In the genomic region with DNA sequence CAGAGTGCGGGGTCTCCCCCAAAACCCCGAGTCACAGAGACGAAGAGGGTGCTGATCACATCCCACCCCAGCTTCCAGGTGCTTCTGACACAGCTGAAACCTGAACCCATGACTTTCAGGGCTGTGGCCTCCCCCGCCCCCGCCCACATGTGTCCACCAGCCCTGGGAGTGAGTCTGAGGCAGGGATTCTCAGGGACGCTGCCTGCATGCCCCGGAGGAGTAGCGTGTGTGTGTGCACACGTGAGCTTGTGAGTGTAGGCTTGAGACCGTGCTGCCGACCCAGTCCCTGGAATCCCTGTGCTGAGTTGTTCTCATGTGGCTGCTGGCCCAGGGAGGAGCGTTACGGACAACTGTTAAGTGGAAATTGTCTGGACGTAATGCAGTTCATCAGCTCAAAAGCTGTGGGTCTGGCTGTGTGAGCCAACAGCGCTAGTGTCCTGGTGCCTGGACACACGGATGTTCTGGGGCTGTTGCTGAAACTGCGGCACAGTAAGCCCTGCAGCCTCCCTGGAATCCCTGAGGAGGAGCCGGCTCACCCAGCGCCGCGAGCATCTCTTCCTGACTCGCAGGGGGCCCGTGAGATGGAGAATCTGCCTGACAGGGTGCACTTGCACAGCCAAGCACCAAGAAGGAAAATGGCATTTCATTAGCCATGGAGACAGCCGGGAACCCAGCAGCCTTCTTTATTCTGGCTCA, we compare ENCODE assay signal across 18 cellular contexts.
"Had no signal": no experiment of that assay in that cellular context is flagged by ENCODE, and none has a peak within 500 bp of the region (broad histone marks: within the 10 kb centered on the region; RNA-seq: fewer than 3 reads in every experiment).

No MANE protein-coding gene starts in this region.

- H3K9me3 Mint-ChIP-seq: activated CD4-positive, alpha-beta memory T cell treated with anti-CD3 and anti-CD28 coated beads for 36 hours; activated naive CD4-positive, alpha-beta T cell treated with anti-CD3 and anti-CD28 coated beads for 36 hours; natural killer cell had no signal

- H3K36me3 Mint-ChIP-seq: activated CD4-positive, alpha-beta memory T cell treated with anti-CD3 and anti-CD28 coated beads for 36 hours; natural killer cell had no signal

- H3K4me3 ChIP-seq: body of pancreas, esophagus squamous epithelium, lower lobe of right lung, tibial artery, uterus had no signal

- H3K4me3 Mint-ChIP-seq: activated B cell treated with CpG ODN at 0.5 μM for 24 hours; activated CD4-positive, alpha-beta memory T cell treated with anti-CD3 and anti-CD28 coated beads for 36 hours; activated naive CD4-positive, alpha-beta T cell treated with anti-CD3 and anti-CD28 coated beads for 36 hours; natural killer cell had no signal

- H3K27ac Mint-ChIP-seq: activated B cell treated with CpG ODN at 0.5 μM for 24 hours; activated CD4-positive, alpha-beta memory T cell treated with anti-CD3 and anti-CD28 coated beads for 36 hours; activated naive CD4-positive, alpha-beta T cell treated with anti-CD3 and anti-CD28 coated beads for 36 hours; natural killer cell had no signal

- DNase-seq: activated B cell treated with CpG ODN at 0.5 μM for 24 hours; activated CD4-positive, alpha-beta memory T cell treated with anti-CD3 and anti-CD28 coated beads for 36 hours; activated CD4-positive, alpha-beta T cell treated with anti-CD3 and anti-CD28 coated beads for 4 hours; activated naive CD4-positive, alpha-beta T cell treated with anti-CD3 and anti-CD28 coated beads for 36 hours; activated T-cell treated with anti-CD3 and anti-CD28 coated beads for 4 hours; dermis blood vessel endothelial cell; effector memory CD4-positive, alpha-beta T cell; esophagus squamous epithelium; lower lobe of right lung; natural killer cell; nucleus accumbens; retina; stimulated activated CD4-positive, alpha-beta T cell treated with anti-CD3 and anti-CD28 coated beads, Interleukin-2, amount 100 ng/mL, for 24 hours; stimulated activated naive CD8-positive, alpha-beta T cell treated with anti-CD3 and anti-CD28 coated beads, Interleukin-15, Interleukin-2, amounts not matched to agents 100 U/mL and 50 U/mL, for 24 hours; uterus had no signal

- FAIRE-seq: endothelial cell of umbilical vein had no signal

- H3K36me3 ChIP-seq: esophagus squamous epithelium, lower lobe of right lung, tibial artery, uterus had no signal

- H3K27ac ChIP-seq: body of pancreas, esophagus squamous epithelium, lower lobe of right lung, tibial artery, uterus had no signal

- H3K27me3 Mint-ChIP-seq: activated B cell treated with CpG ODN at 0.5 μM for 24 hours; activated CD4-positive, alpha-beta memory T cell treated with anti-CD3 and anti-CD28 coated beads for 36 hours had no signal

- H3K4me1 Mint-ChIP-seq: activated B cell treated with CpG ODN at 0.5 μM for 24 hours, natural killer cell had no signal

- H3K9me3 ChIP-seq: body of pancreas, esophagus squamous epithelium, lower lobe of right lung, tibial artery, uterus had no signal

- H3K27me3 ChIP-seq: body of pancreas, esophagus squamous epithelium, uterus had no signal

- ATAC-seq: body of pancreas; lower lobe of right lung; natural killer cell; stimulated activated naive CD8-positive, alpha-beta T cell treated with anti-CD3 and anti-CD28 coated beads, Interleukin-15, Interleukin-2, amounts not matched to agents 100 U/mL and 50 U/mL, for 24 hours had no signal

- H3K4me1 ChIP-seq: body of pancreas, esophagus squamous epithelium, lower lobe of right lung, tibial artery, uterus had no signal
